ENCODE assay signal across 8 cellular contexts in genomic region chr1:235867903-235868469, GRCh38. TPM values are rescaled to one million over a fixed set of nuclear protein-coding genes. Genes with fewer than 3 reads are reported as not detected.
DNase-seq lines count a peak whose midpoint lies in the region; ATAC-seq and TF ChIP-seq lines count a peak whose summit lies in the region.

No MANE protein-coding gene starts in this region.

- H3K9me3 Mint-ChIP-seq in brain (no peaks in the 10 kb centered on the region), osteocyte (ENCODE audit: unreplicated experiment) (no peaks in the 10 kb centered on the region)

- H3K9ac ChIP-seq in BLaER1 = peak overlapping the region; percentile 75

- peaks cover 28% of the 10 kb centered on the region for H3K4me1 ChIP-seq in BLaER1

- H3K9me3 ChIP-seq in BLaER1 = no peaks in the 10 kb centered on the region

- H3K27ac Mint-ChIP-seq in brain (peak overlapping the region; percentile 57 to 99 (median 81)), osteocyte (ENCODE audit: unreplicated experiment) (no peak overlapping the region)

- no peaks in the 10 kb centered on the region for H3K36me3 ChIP-seq in BLaER1

- TF ChIP-seq CTCF in NB4 (IDR thresholded peaks at IDR 0.05; ENCODE audit: low read depth, low read length) (no peak), brain (conservative IDR thresholded peaks at IDR 0.05) (no peak), osteocyte (IDR thresholded peaks at IDR 0.05) (no peak)

- H3K36me3 Mint-ChIP-seq in brain (no peaks in the 10 kb centered on the region), osteocyte (ENCODE audit: unreplicated experiment) (no peaks in the 10 kb centered on the region)

- ATAC-seq in GM21367 (IDR thresholded peaks at IDR 0.05; ENCODE audit: unreplicated experiment) = peak; percentile 29

- H3K27me3 Mint-ChIP-seq in brain (peaks cover 22% of the 10 kb centered on the region), osteocyte (ENCODE audit: unreplicated experiment) (no peaks in the 10 kb centered on the region)

- TF ChIP-seq POLR2A in NB4 (IDR thresholded peaks at IDR 0.05; ENCODE audit: extremely low read depth, insufficient read length) = no peak

- no peaks in the 10 kb centered on the region; the same call in 1 of the 2 replicates for H3K27me3 ChIP-seq in BLaER1

- peak overlapping the region; percentile 90 for H3K4me2 ChIP-seq in BLaER1

- peak; percentile 60 for DNase-seq in NB4 (ENCODE audit: low read depth)
- DNase-seq in osteocyte (ENCODE audit: extremely low spot score, unreplicated experiment) = no peak
- DNase-seq in SHP77 (lab: John Stamatoyannopoulos, UW) = no peak
- DNase-seq in ureter (ENCODE audit: low spot score) = no peak
- DNase-seq in H4 (ENCODE audit: low spot score) = no peak

- H3K4me3 ChIP-seq in BLaER1 = peak overlapping the region; percentile 95
- peak overlapping the region; percentile 85 for H3K4me3 ChIP-seq in NB4 (ENCODE audit: low read depth, low read length)

- peak overlapping the region; percentile 91 to 100 (median 98) for H3K4me3 Mint-ChIP-seq in brain
- peak overlapping the region; percentile 97 for H3K4me3 Mint-ChIP-seq in osteocyte (ENCODE audit: unreplicated experiment)

- peaks cover 33% of the 10 kb centered on the region; the same call in 1 of the 2 replicates for H4K20me1 ChIP-seq in BLaER1

- no peak overlapping the region for H3K27ac ChIP-seq in BLaER1

- H3K4me1 Mint-ChIP-seq in brain = peaks cover 41% of the 10 kb centered on the region
- peaks cover 32% of the 10 kb centered on the region for H3K4me1 Mint-ChIP-seq in osteocyte (ENCODE audit: unreplicated experiment)

RNA-seq across cellular contexts. Expression of gene LYST, which starts 1.3 kb away (rescaled TPM):
- 2.2 TPM for polyA plus RNA-seq in brain (ENCODE audit: insufficient read depth, low read depth, low replicate concordance)
- total RNA-seq in osteocyte (21.7 and 23.0 TPM in 2 replicates), ureter (66.1 TPM)
- 3.8 and 8.4 TPM in 2 replicates for total RNA-seq in H4 (2014; rRNA removed; shearing (Covaris generic))
